In the genomic region with DNA sequence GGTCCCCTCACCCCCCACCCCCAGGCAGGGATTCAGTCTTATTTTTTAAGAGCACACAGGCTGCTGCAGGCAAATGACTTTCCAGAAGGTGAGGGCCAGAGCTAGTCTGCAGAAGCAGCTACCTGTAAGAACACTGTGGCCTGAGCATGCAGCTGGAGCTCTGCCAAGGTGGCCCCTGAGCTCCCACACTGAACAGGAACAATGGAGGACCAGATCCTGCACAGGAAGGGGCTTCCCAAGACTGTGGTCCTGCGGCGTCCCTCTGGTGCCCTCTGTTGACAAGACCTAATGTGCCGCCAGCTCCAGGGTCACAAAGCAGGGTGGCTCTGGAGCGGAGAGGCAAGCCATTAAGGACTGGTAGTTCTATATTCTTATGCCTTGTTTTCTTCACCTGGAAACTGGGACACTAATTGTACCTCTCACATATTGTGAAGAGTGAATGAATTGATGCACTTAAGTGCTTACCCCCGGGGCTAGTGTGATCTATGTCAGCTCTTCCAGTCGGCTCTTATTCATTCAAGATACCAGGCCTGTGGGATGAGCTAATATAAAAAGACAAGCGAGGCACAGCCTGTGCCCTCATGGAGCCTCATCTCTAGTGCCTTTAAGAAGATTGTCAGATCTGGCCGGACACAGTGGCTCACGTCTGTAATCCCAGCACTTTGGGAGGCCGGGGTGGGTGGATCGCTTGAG, we compare ENCODE assay signal across 8 cellular contexts. TPM values are rescaled to one million over a fixed set of nuclear protein-coding genes. Genes with fewer than 3 reads are reported as not detected.
DNase-seq lines count a peak whose midpoint lies in the region; ATAC-seq and TF ChIP-seq lines count a peak whose summit lies in the region.

No MANE protein-coding gene starts in this region.

- H3K4me2 ChIP-seq in KMS-11: no peak overlapping the region

- no peaks in the 10 kb centered on the region for H3K36me3 Mint-ChIP-seq in nephron (ENCODE audit: low read depth)

- H3K9me3 ChIP-seq in Peyer's patch: no peaks in the 10 kb centered on the region

- no peak overlapping the region for H3K27ac Mint-ChIP-seq in nephron

- H3K27me3 Mint-ChIP-seq in nephron (ENCODE audit: low read depth): peaks cover 17% of the 10 kb centered on the region

- no peaks in the 10 kb centered on the region for H4K20me1 ChIP-seq in KMS-11 (ENCODE audit: insufficient read depth)

- H3K27ac ChIP-seq in KMS-11: no peak overlapping the region
- no peak overlapping the region for H3K27ac ChIP-seq in Peyer's patch

- H3K27me3 ChIP-seq in KMS-11 (ENCODE audit: insufficient read depth, low read depth): no peaks in the 10 kb centered on the region
- H3K27me3 ChIP-seq in Peyer's patch: no peaks in the 10 kb centered on the region

- H3K9me3 Mint-ChIP-seq in nephron: no peaks in the 10 kb centered on the region

- no peaks in the 10 kb centered on the region for H3K4me1 Mint-ChIP-seq in nephron

- TF ChIP-seq POLR2A in Peyer's patch (IDR thresholded peaks at IDR 0.05) (no peak), erythroblast (IDR thresholded peaks at IDR 0.05; ENCODE audit: low read length) (no peak)

- H3K36me3 ChIP-seq in KMS-11 (ENCODE audit: insufficient read depth) (no peaks in the 10 kb centered on the region), Peyer's patch (no peaks in the 10 kb centered on the region)

- no peak overlapping the region for H2AFZ ChIP-seq in KMS-11 (ENCODE audit: low read depth)

- H3K4me3 Mint-ChIP-seq in nephron: no peak overlapping the region

- ATAC-seq in HG03196 (IDR thresholded peaks at IDR 0.05; ENCODE audit: unreplicated experiment): no peak
- no peak for ATAC-seq in GM19452 (IDR thresholded peaks at IDR 0.05; ENCODE audit: unreplicated experiment)

- no peaks in the 10 kb centered on the region for H3K79me2 ChIP-seq in KMS-11 (ENCODE audit: insufficient read depth, low read depth)

- DNase-seq in DMS53 (lab: John Stamatoyannopoulos, UW) (peak; percentile 63), DMS53 treated with DMSO at 0.1 percent for 48 hours (lab: John Stamatoyannopoulos, UW; ENCODE audit: unreplicated experiment) (no peak), Peyer's patch (peak in 2 of 3 donors; percentile 64 to 73), erythroblast (lab: John Stamatoyannopoulos, UW) (peak; percentile 17 to 27)

- H3K4me1 ChIP-seq in KMS-11 (ENCODE audit: low read depth, poor library complexity, severe bottlenecking) (no peaks in the 10 kb centered on the region), Peyer's patch (no peaks in the 10 kb centered on the region)

- H3K9ac ChIP-seq in KMS-11: no peak overlapping the region

- H3K4me3 ChIP-seq in KMS-11 (IDR thresholded peaks at IDR 0.05; ENCODE audit: insufficient read depth, low read depth, low read length) (no peak overlapping the region), Peyer's patch (no peak overlapping the region)

- TF ChIP-seq CTCF in KMS-11 (conservative IDR thresholded peaks at IDR 0.05; ENCODE audit: low read depth, low read length): peak; percentile 36
- peak in 4 of 6 experiments; percentile 32 to 66 (median 53) for TF ChIP-seq CTCF in Peyer's patch (IDR thresholded peaks at IDR 0.05)
- TF ChIP-seq CTCF in nephron (IDR thresholded peaks at IDR 0.05; ENCODE audit: unreplicated experiment in 3 of 3): peak; percentile 58 to 73 (median 64)

RNA-seq across cellular contexts. Expression of gene BEND7, which starts 8.0 kb away (rescaled TPM):
- 100 to 1,000 TPM in 1 of 4 donors, 10 to 100 TPM in 3; 23.1 to 136 (median 97.8) TPM for total RNA-seq in Peyer's patch

RNA-seq across cellular contexts. Expression of gene PRPF18, which starts 49.9 kb away (rescaled TPM):
- 100 to 1,000 TPM in 1 of 4 donors, 10 to 100 TPM in 3; 39.9 to 175 (median 49.6) TPM for total RNA-seq in Peyer's patch
